Comparison of ENCODE assay signal across 8 cellular contexts in genomic region chr6:25147191-25147590, GRCh38.
DNase-seq lines count a peak whose midpoint lies in the region; ATAC-seq and TF ChIP-seq lines count a peak whose summit lies in the region.

No MANE protein-coding gene starts in this region.

- no peak for DNase-seq in activated T-cell treated with anti-CD3 and anti-CD28 coated beads, Interleukin-2, amount 50 U/mL, for 72 hours
- no peak for DNase-seq in activated T-cell treated with anti-CD3 and anti-CD28 coated beads, Interleukin-2, amount 50 U/mL, for 48 hours
- peak; percentile 52 for DNase-seq in MM.1S
- no peak for DNase-seq in naive thymus-derived CD8-positive, alpha-beta T cell
- DNase-seq in HK-2 (ENCODE audit: unreplicated experiment), result no peak
- DNase-seq in HEK293T (ENCODE audit: extremely low spot score), result no peak
- DNase-seq in 8988T, result no peak

- POLR2A ChIA-PET in naive thymus-derived CD8-positive, alpha-beta T cell (lab: Charles Lee), result no interaction called here
- POLR2A ChIA-PET in HEK293T (lab: Yijun Ruan, JAX), result no interaction called here

- H3K79me2 ChIP-seq in MM.1S (ENCODE audit: low read length), result peaks cover 94% of the 10 kb centered on the region

- peak overlapping the region in 1 of 2 donors; percentile 41 for H3K4me3 Mint-ChIP-seq in activated T-cell treated with anti-CD3 and anti-CD28 coated beads, Interleukin-2, amount 50 U/mL, for 72 hours
- H3K4me3 Mint-ChIP-seq in naive thymus-derived CD8-positive, alpha-beta T cell, result no peak overlapping the region

- H3K27me3 ChIP-seq in MM.1S (replicated peaks; ENCODE audit: insufficient read depth, low read length), result no peaks in the 10 kb centered on the region

- H3K4me1 ChIP-seq in MM.1S (ENCODE audit: low read length), result peaks cover 32% of the 10 kb centered on the region

- H3K9ac ChIP-seq in MM.1S (ENCODE audit: low read length), result peak overlapping the region; percentile 10; the same call in 1 of the 2 replicates

- H3K9me3 ChIP-seq in MM.1S (replicated peaks; ENCODE audit: insufficient read depth, low read length), result no peaks in the 10 kb centered on the region

- CTCF ChIA-PET in HEK293T (lab: Yijun Ruan, JAX), result interaction anchor here (0.7 kb wide), 1 partner anchor 156 kb away, joined by 4 read pairs; no protein-coding TSS in a partner anchor

- no peaks in the 10 kb centered on the region for H3K27me3 Mint-ChIP-seq in activated T-cell treated with anti-CD3 and anti-CD28 coated beads, Interleukin-2, amount 50 U/mL, for 72 hours (ENCODE audit: low read depth)
- no peaks in the 10 kb centered on the region for H3K27me3 Mint-ChIP-seq in naive thymus-derived CD8-positive, alpha-beta T cell

- no peaks in the 10 kb centered on the region for H4K20me1 ChIP-seq in MM.1S (ENCODE audit: insufficient read depth, low read length)

- H2AFZ ChIP-seq in MM.1S (ENCODE audit: low read length), result no peak overlapping the region

- H3K36me3 Mint-ChIP-seq in activated T-cell treated with anti-CD3 and anti-CD28 coated beads, Interleukin-2, amount 50 U/mL, for 72 hours (ENCODE audit: insufficient read depth in 2 of 2), result peaks cover 3 to 11% of the 10 kb centered on the region in 2 donors
- peaks cover 0 to 6% (median 4%) of the 10 kb centered on the region in 3 donors for H3K36me3 Mint-ChIP-seq in naive thymus-derived CD8-positive, alpha-beta T cell

- peak overlapping the region; percentile 33 for H3K4me3 ChIP-seq in MM.1S (ENCODE audit: low read length)

- peak; percentile 89 to 90 for ATAC-seq in activated T-cell treated with anti-CD3 and anti-CD28 coated beads, Interleukin-2, amount 50 U/mL, for 72 hours (replicated peaks in 1 of 2)
- peak; percentile 99 for ATAC-seq in HG02798 (IDR thresholded peaks at IDR 0.05; ENCODE audit: poor library complexity, unreplicated experiment)
- no peak for ATAC-seq in naive thymus-derived CD8-positive, alpha-beta T cell

- TF ChIP-seq CTCF in MM.1S (IDR thresholded peaks at IDR 0.05; ENCODE audit: low read length), result no peak

- peaks cover 0 to 7% of the 10 kb centered on the region in 2 donors for H3K9me3 Mint-ChIP-seq in activated T-cell treated with anti-CD3 and anti-CD28 coated beads, Interleukin-2, amount 50 U/mL, for 72 hours
- peaks cover 0 to 17% (median 3%) of the 10 kb centered on the region in 9 donors for H3K9me3 Mint-ChIP-seq in naive thymus-derived CD8-positive, alpha-beta T cell

- peak overlapping the region; percentile 70; the same call in 1 of the 2 replicates for H3K27ac ChIP-seq in MM.1S (ENCODE audit: low read length)

- peaks cover 11% of the 10 kb centered on the region; the same call in 1 of the 2 replicates for H3F3A ChIP-seq in MM.1S (ENCODE audit: insufficient read depth, low read length)

- peaks cover 40% of the 10 kb centered on the region for H3K4me1 Mint-ChIP-seq in activated T-cell treated with anti-CD3 and anti-CD28 coated beads, Interleukin-2, amount 50 U/mL, for 72 hours (ENCODE audit: low read depth)
- H3K4me1 Mint-ChIP-seq in naive thymus-derived CD8-positive, alpha-beta T cell, result peaks cover 0 to 7% (median 0%) of the 10 kb centered on the region in 4 donors

- H3K4me2 ChIP-seq in MM.1S (ENCODE audit: low read depth, low read length), result peak overlapping the region; percentile 68

- H3K9me2 ChIP-seq in MM.1S (replicated peaks; ENCODE audit: insufficient read depth, low read length), result no peaks in the 10 kb centered on the region

- no peak overlapping the region for H3K27ac Mint-ChIP-seq in activated T-cell treated with anti-CD3 and anti-CD28 coated beads, Interleukin-2, amount 50 U/mL, for 72 hours
- no peak overlapping the region for H3K27ac Mint-ChIP-seq in naive thymus-derived CD8-positive, alpha-beta T cell

- no peaks in the 10 kb centered on the region for H3K36me3 ChIP-seq in MM.1S (replicated peaks; ENCODE audit: insufficient read depth, low read length)

TF ChIP-seq in HEK293T, 16 proteins besides CTCF, POLR2A, EP300 and RAD21:
- TF ChIP-seq ELF4 (IDR thresholded peaks at IDR 0.05) (no peak), NFRKB (IDR thresholded peaks at IDR 0.05) (no peak), ARNT (IDR thresholded peaks at IDR 0.05) (no peak), CTBP1 (IDR thresholded peaks at IDR 0.05; ENCODE audit: borderline replicate concordance) (no peak), ZNF384 (IDR thresholded peaks at IDR 0.05) (no peak), HDGF (IDR thresholded peaks at IDR 0.05; ENCODE audit: borderline replicate concordance) (no peak), SUZ12 (IDR thresholded peaks at IDR 0.05) (no peak), BHLHE40 (IDR thresholded peaks at IDR 0.05; ENCODE audit: borderline replicate concordance) (no peak), SP1 (IDR thresholded peaks at IDR 0.05) (no peak), FOXK2 (IDR thresholded peaks at IDR 0.05) (no peak), FOXM1 (IDR thresholded peaks at IDR 0.05; ENCODE audit: borderline replicate concordance) (no peak), L3MBTL2 (conservative IDR thresholded peaks at IDR 0.05) (no peak)

Comparison
In these comparisons a context has a peak if more than half of its experiments do, and no peak if none do; other contexts are left out.
1. ATAC-seq: peak in activated T-cell treated with anti-CD3 and anti-CD28 coated beads, Interleukin-2, amount 50 U/mL, for 72 hours (2 of 2) and HG02798 (single experiment); none in naive thymus-derived CD8-positive, alpha-beta T cell (0 of 2).